18 cellular contexts compared by ENCODE assay signal in genomic region chr9:71592400-71592799, GRCh38.
"Had no signal": no experiment of that assay in that cellular context is flagged by ENCODE, and none has a peak within 500 bp of the region (broad histone marks: within the 10 kb centered on the region; RNA-seq: fewer than 3 reads in every experiment).

No MANE protein-coding gene starts in this region.

- H3K4me2 ChIP-seq: neural progenitor cell had no signal

- H3K9ac ChIP-seq: neural progenitor cell had no signal

- H3K4me3 ChIP-seq: breast epithelium, dorsolateral prefrontal cortex, esophagus squamous epithelium, heart right ventricle, lower lobe of right lung, neural progenitor cell, ovary, thoracic aorta had no signal

- H3K27ac ChIP-seq: breast epithelium, dorsolateral prefrontal cortex, esophagus squamous epithelium, heart right ventricle, lower lobe of right lung, neural progenitor cell, ovary, thoracic aorta had no signal

- H3K4me1 ChIP-seq: breast epithelium, esophagus squamous epithelium, heart right ventricle, lower lobe of right lung, neural progenitor cell had no signal

- H2AFZ ChIP-seq: neural progenitor cell had no signal

- DNase-seq: activated T-cell treated with anti-CD3 and anti-CD28 coated beads, Interleukin-2, amount 50 U/mL, for 1 hour; amygdala; dorsolateral prefrontal cortex; esophagus squamous epithelium; heart right ventricle; kidney; lower lobe of right lung; midbrain; ovary; retina; stimulated activated CD4-positive, alpha-beta T cell treated with anti-CD3 and anti-CD28 coated beads, Interleukin-15, amount 100 ng/mL, for 24 hours; stimulated activated CD4-positive, alpha-beta T cell treated with anti-CD3 and anti-CD28 coated beads, Interleukin-4, amount 100 ng/mL, for 24 hours; stimulated activated naive CD8-positive, alpha-beta T cell treated with anti-CD3 and anti-CD28 coated beads, Interleukin-15, amount 100 ng/mL, for 72 hours; T-helper 2 cell had no signal

- H3K27me3 ChIP-seq: breast epithelium, esophagus squamous epithelium, neural progenitor cell, ovary had no signal

- H3K4me1 Mint-ChIP-seq: activated naive CD4-positive, alpha-beta T cell treated with anti-CD3 and anti-CD28 coated beads, Interleukin-2, amount 50 U/mL, for 24 hours; neural progenitor cell; stimulated activated naive CD8-positive, alpha-beta T cell treated with anti-CD3 and anti-CD28 coated beads, Interleukin-15, amount 100 ng/mL, for 72 hours had no signal

- H3K36me3 Mint-ChIP-seq: activated naive CD4-positive, alpha-beta T cell treated with anti-CD3 and anti-CD28 coated beads, Interleukin-2, amount 50 U/mL, for 24 hours; neural progenitor cell had no signal

- H3K4me3 Mint-ChIP-seq: activated naive CD4-positive, alpha-beta T cell treated with anti-CD3 and anti-CD28 coated beads, Interleukin-2, amount 50 U/mL, for 24 hours; neural progenitor cell; stimulated activated naive CD8-positive, alpha-beta T cell treated with anti-CD3 and anti-CD28 coated beads, Interleukin-15, amount 100 ng/mL, for 72 hours had no signal

- H3K36me3 ChIP-seq: breast epithelium, esophagus squamous epithelium, heart right ventricle, lower lobe of right lung, neural progenitor cell, ovary, thoracic aorta had no signal

- H3K9me3 Mint-ChIP-seq: activated naive CD4-positive, alpha-beta T cell treated with anti-CD3 and anti-CD28 coated beads, Interleukin-2, amount 50 U/mL, for 24 hours; stimulated activated naive CD8-positive, alpha-beta T cell treated with anti-CD3 and anti-CD28 coated beads, Interleukin-15, amount 100 ng/mL, for 72 hours had no signal

- H3K27ac Mint-ChIP-seq: activated naive CD4-positive, alpha-beta T cell treated with anti-CD3 and anti-CD28 coated beads, Interleukin-2, amount 50 U/mL, for 24 hours; neural progenitor cell; stimulated activated naive CD8-positive, alpha-beta T cell treated with anti-CD3 and anti-CD28 coated beads, Interleukin-15, amount 100 ng/mL, for 72 hours had no signal

- H3K9me3 ChIP-seq: breast epithelium, esophagus squamous epithelium, lower lobe of right lung, ovary, thoracic aorta had no signal
